Comparison of ENCODE assay signal across 33 cellular contexts in genomic region chr7:4815121-4815520, GRCh38. TPM values are rescaled to one million over a fixed set of nuclear protein-coding genes. Genes with fewer than 3 reads are reported as not detected.
"Had no signal": no experiment of that assay in that cellular context is flagged by ENCODE, and none has a peak within 500 bp of the region (broad histone marks: within the 10 kb centered on the region; RNA-seq: fewer than 3 reads in every experiment).

No MANE protein-coding gene starts in this region.

- H3K4me3 ChIP-seq: adrenal gland, body of pancreas, colonic mucosa, esophagus squamous epithelium, gastroesophageal sphincter had no signal

- ATAC-seq: activated CD4-positive, alpha-beta T cell treated with anti-CD3 and anti-CD28 coated beads for 36 hours; activated CD8-positive, alpha-beta memory T cell treated with anti-CD3 and anti-CD28 coated beads, Interleukin-2, amount 10 ng/mL, durations not matched to agents 7 days and 5 days; activated CD8-positive, alpha-beta T cell treated with anti-CD3 and anti-CD28 coated beads, Interleukin-2, amount 10 ng/mL, durations not matched to agents 7 days and 5 days; activated naive CD8-positive, alpha-beta T cell treated with anti-CD3 and anti-CD28 coated beads, Interleukin-2, amount 50 U/mL, for 24 hours; body of pancreas; gastroesophageal sphincter had no signal

- DNase-seq: activated CD4-positive, alpha-beta memory T cell treated with anti-CD3 and anti-CD28 coated beads for 36 hours; activated CD4-positive, alpha-beta T cell treated with anti-CD3 and anti-CD28 coated beads for 36 hours; activated CD4-positive, alpha-beta T cell treated with anti-CD3 and anti-CD28 coated beads, Interleukin-2, amount 10 ng/mL, durations not matched to agents 24 days and 14 days; activated CD4-positive, CD25-positive, alpha-beta regulatory T cell; activated CD4-positive, CD25-positive, alpha-beta regulatory T cell treated with anti-CD3 and anti-CD28 coated beads, Interleukin-2, amount 50 U/mL, for 72 hours; activated CD8-positive, alpha-beta memory T cell treated with anti-CD3 and anti-CD28 coated beads, Interleukin-2, amount 10 ng/mL, durations not matched to agents 7 days and 5 days; activated CD8-positive, alpha-beta memory T cell treated with anti-CD3 and anti-CD28 coated beads, Interleukin-2, amount 50 U/mL, for 4 hours; activated CD8-positive, alpha-beta T cell treated with anti-CD3 and anti-CD28 coated beads, Interleukin-2, amount 10 ng/mL, durations not matched to agents 7 days and 5 days; activated effector memory CD4-positive, alpha-beta T cell treated with anti-CD3 and anti-CD28 coated beads, Interleukin-2, amount 50 U/mL, for 16 hours; activated naive CD4-positive, alpha-beta T cell treated with anti-CD3 and anti-CD28 coated beads for 36 hours; activated naive CD8-positive, alpha-beta T cell treated with anti-CD3 and anti-CD28 coated beads for 36 hours; activated naive CD8-positive, alpha-beta T cell treated with anti-CD3 and anti-CD28 coated beads, Interleukin-2, amount 50 U/mL, for 24 hours; activated T-cell treated with anti-CD3 and anti-CD28 coated beads, Interleukin-2, amount 50 U/mL, for 1 hour; activated T-cell treated with anti-CD3 and anti-CD28 coated beads, Interleukin-2, amount 50 U/mL, for 48 hours; adrenal gland; amygdala; aorta; caudate nucleus; colonic mucosa; effector CD8-positive, alpha-beta T cell; esophagus squamous epithelium; foreskin melanocyte; T-helper 2 cell had no signal

- H3K9me3 ChIP-seq: adrenal gland, body of pancreas, colonic mucosa, esophagus squamous epithelium had no signal

- H3K36me3 ChIP-seq: adrenal gland, colonic mucosa, esophagus squamous epithelium had no signal

- H3K27ac ChIP-seq: adrenal gland, body of pancreas, colonic mucosa, epithelial cell of prostate, esophagus squamous epithelium, gastroesophageal sphincter had no signal

- H3K27me3 ChIP-seq: adrenal gland, body of pancreas, colonic mucosa had no signal

- H3K4me1 ChIP-seq: adrenal gland, body of pancreas, colonic mucosa, esophagus squamous epithelium had no signal

RNA-seq across cellular contexts. Expression of gene PAPOLB, which starts 46.7 kb away (rescaled TPM):
- total RNA-seq: activated CD4-positive, alpha-beta memory T cell treated with anti-CD3 and anti-CD28 coated beads for 36 hours; activated CD4-positive, alpha-beta T cell treated with anti-CD3 and anti-CD28 coated beads for 36 hours; activated CD4-positive, alpha-beta T cell treated with anti-CD3 and anti-CD28 coated beads, Interleukin-2, amount 10 ng/mL, durations not matched to agents 24 days and 14 days; activated CD8-positive, alpha-beta memory T cell treated with anti-CD3 and anti-CD28 coated beads for 36 hours; activated naive CD4-positive, alpha-beta T cell treated with anti-CD3 and anti-CD28 coated beads for 36 hours; activated T-helper 1 cell treated with anti-CD3 and anti-CD28 coated beads, Interleukin-12 subunit alpha, Interleukin-12 subunit beta, Interleukin-2, Interleukin-4 antibody, amounts not matched to agents 30 ng/mL and 10 ng/mL and 1 ng/mL, durations not matched to agents 14 hours and 24 hours and 36 hours; activated T-helper 2 cell treated with anti-CD3 and anti-CD28 coated beads, Interferon-gamma antibody, Interleukin-2, Interleukin-4, amounts not matched to agents 10 μg/mL and 5 μg/mL and 100 μg/mL, durations not matched to agents 14 hours and 24 hours and 36 hours; adrenal gland; fibroblast of villous mesenchyme; glomerular endothelial cell; T-helper 1 cell treated with Interleukin-12 subunit alpha and Interleukin-12 subunit beta and Interleukin-4 antibody, amounts not matched to agents 30 ng/mL and 1 ng/mL, for 36 hours had no signal
- polyA plus RNA-seq: endothelial cell of umbilical vein had no signal
